Comparison of ENCODE assay signal across 24 cellular contexts in genomic region chr2:239768907-239769573, GRCh38.
DNase-seq lines count a peak whose midpoint lies in the region; ATAC-seq lines count a peak whose summit lies in the region.
"Had no signal": no experiment of that assay in that cellular context is flagged by ENCODE, and none has a peak within 500 bp of the region (broad histone marks: within the 10 kb centered on the region; RNA-seq: fewer than 3 reads in every experiment).

No MANE protein-coding gene starts in this region.

- intact Hi-C loops in cardiac septum (cut with DNase I), result no loop called here
- intact Hi-C loops in right cardiac atrium (cut with DNase I), result no loop called here
- intact Hi-C loops in posterior vena cava (cut with DNase I), result no loop called here

- no peaks in the 10 kb centered on the region for H3K9me2 ChIP-seq in Karpas-422 (replicated peaks; ENCODE audit: insufficient read depth, low read length)

- H3K9me3 ChIP-seq in right cardiac atrium (ENCODE audit: control insufficient read depth, low read length) (peaks cover 2% of the 10 kb centered on the region), Karpas-422 (ENCODE audit: low read length) (no peaks in the 10 kb centered on the region; the same call in 1 of the 2 replicates)
- H3K9me3 ChIP-seq: HAP-1 had no signal

- no peak overlapping the region for H3K4me2 ChIP-seq in Karpas-422 (ENCODE audit: low read depth, low read length, poor library complexity, severe bottlenecking)

- H4K20me1 ChIP-seq in Karpas-422 (ENCODE audit: insufficient read depth, low read depth, low read length), result no peaks in the 10 kb centered on the region

- no peak overlapping the region for H3K4me3 ChIP-seq in right cardiac atrium (ENCODE audit: low read length)
- H3K4me3 ChIP-seq in Karpas-422 (ENCODE audit: low read length), result no peak overlapping the region
- H3K4me3 ChIP-seq: GM23248, HAP-1 had no signal

- ATAC-seq in right cardiac atrium (no peak), GM21423 (IDR thresholded peaks at IDR 0.05; ENCODE audit: unreplicated experiment) (no peak), GM21528 (IDR thresholded peaks at IDR 0.05; ENCODE audit: low FRiP score, unreplicated experiment) (no peak)
- ATAC-seq: SK-N-SH treated with all-trans-retinoic acid at 6 μM for 48 hours had no signal

- DNase-seq in DMS79 treated with DMSO at 0.1 percent for 48 hours (lab: John Stamatoyannopoulos, UW) (peak; percentile 7), DMS79 (lab: John Stamatoyannopoulos, UW) (no peak), cardiac septum (ENCODE audit: low spot score) (peak; percentile 20), right cardiac atrium (no peak), posterior vena cava (ENCODE audit: low spot score) (peak; percentile 61), Karpas-422 (no peak)
- DNase-seq: CD4-positive, CD25-positive, alpha-beta regulatory T cell; COR-L47; DMS 273 treated with DMSO at 0.1 percent for 48 hours; GF-D8; GM23248; IMR-90; NCI-H1048; NCI-H1436; NCI-H1930; NCI-H2227 treated with DMSO at 0.1 percent for 48 hours; NCI-H510A treated with DMSO at 0.1 percent for 48 hours; NCI-H774; SHP77 treated with DMSO at 0.1 percent for 48 hours had no signal

- H3K4me1 ChIP-seq in right cardiac atrium (ENCODE audit: control insufficient read depth, insufficient read depth, low read length), result no peaks in the 10 kb centered on the region
- no peaks in the 10 kb centered on the region for H3K4me1 ChIP-seq in Karpas-422 (ENCODE audit: low read length)
- H3K4me1 ChIP-seq: HAP-1 had no signal

- no peaks in the 10 kb centered on the region for H3K36me3 ChIP-seq in Karpas-422 (ENCODE audit: insufficient read depth, low read length)
- H3K36me3 ChIP-seq: HAP-1 had no signal

- H3K27me3 ChIP-seq in right cardiac atrium (ENCODE audit: control insufficient read depth, insufficient read depth) (no peaks in the 10 kb centered on the region), Karpas-422 (ENCODE audit: low read length) (no peaks in the 10 kb centered on the region)

- no peak overlapping the region for H3K9ac ChIP-seq in Karpas-422 (ENCODE audit: low read length)
- H3K9ac ChIP-seq: GM23248 had no signal

- no peak overlapping the region for H2AFZ ChIP-seq in Karpas-422 (ENCODE audit: low read length)
- H2AFZ ChIP-seq: GM23248 had no signal

- no peak overlapping the region for H3K27ac ChIP-seq in right cardiac atrium (ENCODE audit: low read length)
- H3K27ac ChIP-seq in Karpas-422 (ENCODE audit: low read length), result no peak overlapping the region
- H3K27ac ChIP-seq: 22Rv1, GM23248 had no signal

- 74% methylated on average over 10 of the region's 10 CpGs for WGBS in right cardiac atrium

- H3K79me2 ChIP-seq in Karpas-422 (ENCODE audit: low read length), result no peaks in the 10 kb centered on the region

Comparison
In these comparisons a context has a peak if more than half of its experiments do, and no peak if none do; other contexts are left out.
1. DNase-seq: peak in DMS79 treated with DMSO at 0.1 percent for 48 hours (single experiment), cardiac septum (single experiment) and posterior vena cava (single experiment); none in DMS79 (single experiment), right cardiac atrium (0 of 3) and Karpas-422 (single experiment).